In the genomic region with DNA sequence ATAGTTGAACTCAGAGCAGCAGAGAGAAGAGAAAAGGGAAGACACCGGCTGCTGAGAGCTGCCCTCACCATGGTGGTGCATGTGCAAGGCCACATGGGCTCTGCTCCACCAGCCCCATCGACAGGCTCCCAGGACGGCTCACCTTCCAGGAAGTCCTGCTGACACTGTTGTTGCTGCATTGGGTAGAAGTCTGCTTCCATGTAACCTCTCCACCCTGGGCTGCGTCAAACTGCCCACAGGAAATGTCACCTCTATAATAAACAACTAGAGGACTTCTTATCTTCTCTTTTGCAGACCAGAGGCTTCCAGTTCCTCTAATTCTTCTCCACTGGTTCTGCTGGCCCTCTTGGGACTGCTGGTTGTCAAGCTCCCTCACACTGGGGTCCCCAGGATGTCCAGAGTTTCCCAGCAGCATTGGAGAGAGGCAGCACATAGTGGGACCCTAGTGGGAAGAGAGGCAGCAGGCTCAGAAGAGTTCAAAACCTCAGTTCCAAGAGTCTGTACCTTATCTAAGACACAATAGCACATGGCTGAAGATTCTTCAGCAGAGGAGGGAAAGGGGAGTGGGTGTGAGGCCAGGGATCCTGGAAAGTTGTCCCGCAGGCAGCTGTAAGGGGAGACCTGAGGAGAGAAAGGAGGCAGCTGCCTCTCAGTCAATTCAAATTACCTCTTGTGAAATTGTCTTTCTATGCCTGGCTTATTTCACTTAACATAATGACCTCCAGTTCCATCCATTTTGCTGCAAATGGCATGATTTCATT, we compare ENCODE assay signal across 1 cellular context.
TF ChIP-seq lines count a peak whose summit lies in the region.

No MANE protein-coding gene starts in this region.

TF ChIP-seq in GM23338, 12 proteins besides CTCF, POLR2A, EP300 and RAD21 (continued from another document):
- TF ChIP-seq, protein P1, sequence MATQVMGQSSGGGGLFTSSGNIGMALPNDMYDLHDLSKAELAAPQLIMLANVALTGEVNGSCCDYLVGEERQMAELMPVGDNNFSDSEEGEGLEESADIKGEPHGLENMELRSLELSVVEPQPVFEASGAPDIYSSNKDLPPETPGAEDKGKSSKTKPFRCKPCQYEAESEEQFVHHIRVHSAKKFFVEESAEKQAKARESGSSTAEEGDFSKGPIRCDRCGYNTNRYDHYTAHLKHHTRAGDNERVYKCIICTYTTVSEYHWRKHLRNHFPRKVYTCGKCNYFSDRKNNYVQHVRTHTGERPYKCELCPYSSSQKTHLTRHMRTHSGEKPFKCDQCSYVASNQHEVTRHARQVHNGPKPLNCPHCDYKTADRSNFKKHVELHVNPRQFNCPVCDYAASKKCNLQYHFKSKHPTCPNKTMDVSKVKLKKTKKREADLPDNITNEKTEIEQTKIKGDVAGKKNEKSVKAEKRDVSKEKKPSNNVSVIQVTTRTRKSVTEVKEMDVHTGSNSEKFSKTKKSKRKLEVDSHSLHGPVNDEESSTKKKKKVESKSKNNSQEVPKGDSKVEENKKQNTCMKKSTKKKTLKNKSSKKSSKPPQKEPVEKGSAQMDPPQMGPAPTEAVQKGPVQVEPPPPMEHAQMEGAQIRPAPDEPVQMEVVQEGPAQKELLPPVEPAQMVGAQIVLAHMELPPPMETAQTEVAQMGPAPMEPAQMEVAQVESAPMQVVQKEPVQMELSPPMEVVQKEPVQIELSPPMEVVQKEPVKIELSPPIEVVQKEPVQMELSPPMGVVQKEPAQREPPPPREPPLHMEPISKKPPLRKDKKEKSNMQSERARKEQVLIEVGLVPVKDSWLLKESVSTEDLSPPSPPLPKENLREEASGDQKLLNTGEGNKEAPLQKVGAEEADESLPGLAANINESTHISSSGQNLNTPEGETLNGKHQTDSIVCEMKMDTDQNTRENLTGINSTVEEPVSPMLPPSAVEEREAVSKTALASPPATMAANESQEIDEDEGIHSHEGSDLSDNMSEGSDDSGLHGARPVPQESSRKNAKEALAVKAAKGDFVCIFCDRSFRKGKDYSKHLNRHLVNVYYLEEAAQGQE (IDR thresholded peaks at IDR 0.05; ENCODE audit: unreplicated experiment) = no peak
- TF ChIP-seq STAT1 (IDR thresholded peaks at IDR 0.05; ENCODE audit: unreplicated experiment) (no peak), JUNB (IDR thresholded peaks at IDR 0.05; ENCODE audit: unreplicated experiment) (no peak), CREB1 (CRISPR knock-in tag; IDR thresholded peaks at IDR 0.05; ENCODE audit: low read depth) (no peak), EZH2 (IDR thresholded peaks at IDR 0.05; ENCODE audit: low read depth, unreplicated experiment) (no peak), ZNF114 (CRISPR knock-in tag; IDR thresholded peaks at IDR 0.05) (no peak), EZH2phosphoT487 (IDR thresholded peaks at IDR 0.05; ENCODE audit: unreplicated experiment) (no peak), POLR2AphosphoS5 (IDR thresholded peaks at IDR 0.05; ENCODE audit: low read depth) (no peak)
- TF ChIP-seq, protein P2, sequence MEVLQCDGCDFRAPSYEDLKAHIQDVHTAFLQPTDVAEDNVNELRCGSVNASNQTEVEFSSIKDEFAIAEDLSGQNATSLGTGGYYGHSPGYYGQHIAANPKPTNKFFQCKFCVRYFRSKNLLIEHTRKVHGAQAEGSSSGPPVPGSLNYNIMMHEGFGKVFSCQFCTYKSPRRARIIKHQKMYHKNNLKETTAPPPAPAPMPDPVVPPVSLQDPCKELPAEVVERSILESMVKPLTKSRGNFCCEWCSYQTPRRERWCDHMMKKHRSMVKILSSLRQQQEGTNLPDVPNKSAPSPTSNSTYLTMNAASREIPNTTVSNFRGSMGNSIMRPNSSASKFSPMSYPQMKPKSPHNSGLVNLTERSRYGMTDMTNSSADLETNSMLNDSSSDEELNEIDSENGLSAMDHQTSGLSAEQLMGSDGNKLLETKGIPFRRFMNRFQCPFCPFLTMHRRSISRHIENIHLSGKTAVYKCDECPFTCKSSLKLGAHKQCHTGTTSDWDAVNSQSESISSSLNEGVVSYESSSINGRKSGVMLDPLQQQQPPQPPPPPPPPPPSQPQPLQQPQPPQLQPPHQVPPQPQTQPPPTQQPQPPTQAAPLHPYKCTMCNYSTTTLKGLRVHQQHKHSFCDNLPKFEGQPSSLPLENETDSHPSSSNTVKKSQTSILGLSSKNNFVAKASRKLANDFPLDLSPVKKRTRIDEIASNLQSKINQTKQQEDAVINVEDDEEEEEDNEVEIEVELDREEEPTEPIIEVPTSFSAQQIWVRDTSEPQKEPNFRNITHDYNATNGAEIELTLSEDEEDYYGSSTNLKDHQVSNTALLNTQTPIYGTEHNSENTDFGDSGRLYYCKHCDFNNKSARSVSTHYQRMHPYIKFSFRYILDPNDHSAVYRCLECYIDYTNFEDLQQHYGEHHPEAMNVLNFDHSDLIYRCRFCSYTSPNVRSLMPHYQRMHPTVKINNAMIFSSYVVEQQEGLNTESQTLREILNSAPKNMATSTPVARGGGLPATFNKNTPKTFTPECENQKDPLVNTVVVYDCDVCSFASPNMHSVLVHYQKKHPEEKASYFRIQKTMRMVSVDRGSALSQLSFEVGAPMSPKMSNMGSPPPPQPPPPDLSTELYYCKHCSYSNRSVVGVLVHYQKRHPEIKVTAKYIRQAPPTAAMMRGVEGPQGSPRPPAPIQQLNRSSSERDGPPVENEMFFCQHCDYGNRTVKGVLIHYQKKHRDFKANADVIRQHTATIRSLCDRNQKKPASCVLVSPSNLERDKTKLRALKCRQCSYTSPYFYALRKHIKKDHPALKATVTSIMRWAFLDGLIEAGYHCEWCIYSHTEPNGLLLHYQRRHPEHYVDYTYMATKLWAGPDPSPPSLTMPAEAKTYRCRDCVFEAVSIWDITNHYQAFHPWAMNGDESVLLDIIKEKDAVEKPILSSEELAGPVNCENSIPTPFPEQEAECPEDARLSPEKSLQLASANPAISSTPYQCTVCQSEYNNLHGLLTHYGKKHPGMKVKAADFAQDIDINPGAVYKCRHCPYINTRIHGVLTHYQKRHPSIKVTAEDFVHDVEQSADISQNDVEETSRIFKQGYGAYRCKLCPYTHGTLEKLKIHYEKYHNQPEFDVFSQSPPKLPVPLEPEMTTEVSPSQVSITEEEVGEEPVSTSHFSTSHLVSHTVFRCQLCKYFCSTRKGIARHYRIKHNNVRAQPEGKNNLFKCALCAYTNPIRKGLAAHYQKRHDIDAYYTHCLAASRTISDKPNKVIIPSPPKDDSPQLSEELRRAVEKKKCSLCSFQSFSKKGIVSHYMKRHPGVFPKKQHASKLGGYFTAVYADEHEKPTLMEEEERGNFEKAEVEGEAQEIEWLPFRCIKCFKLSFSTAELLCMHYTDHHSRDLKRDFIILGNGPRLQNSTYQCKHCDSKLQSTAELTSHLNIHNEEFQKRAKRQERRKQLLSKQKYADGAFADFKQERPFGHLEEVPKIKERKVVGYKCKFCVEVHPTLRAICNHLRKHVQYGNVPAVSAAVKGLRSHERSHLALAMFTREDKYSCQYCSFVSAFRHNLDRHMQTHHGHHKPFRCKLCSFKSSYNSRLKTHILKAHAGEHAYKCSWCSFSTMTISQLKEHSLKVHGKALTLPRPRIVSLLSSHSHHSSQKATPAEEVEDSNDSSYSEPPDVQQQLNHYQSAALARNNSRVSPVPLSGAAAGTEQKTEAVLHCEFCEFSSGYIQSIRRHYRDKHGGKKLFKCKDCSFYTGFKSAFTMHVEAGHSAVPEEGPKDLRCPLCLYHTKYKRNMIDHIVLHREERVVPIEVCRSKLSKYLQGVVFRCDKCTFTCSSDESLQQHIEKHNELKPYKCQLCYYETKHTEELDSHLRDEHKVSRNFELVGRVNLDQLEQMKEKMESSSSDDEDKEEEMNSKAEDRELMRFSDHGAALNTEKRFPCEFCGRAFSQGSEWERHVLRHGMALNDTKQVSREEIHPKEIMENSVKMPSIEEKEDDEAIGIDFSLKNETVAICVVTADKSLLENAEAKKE (CRISPR knock-in tag; IDR thresholded peaks at IDR 0.05) = no peak
